Comparison of ENCODE assay signal across 8 cellular contexts in the genomic region with DNA sequence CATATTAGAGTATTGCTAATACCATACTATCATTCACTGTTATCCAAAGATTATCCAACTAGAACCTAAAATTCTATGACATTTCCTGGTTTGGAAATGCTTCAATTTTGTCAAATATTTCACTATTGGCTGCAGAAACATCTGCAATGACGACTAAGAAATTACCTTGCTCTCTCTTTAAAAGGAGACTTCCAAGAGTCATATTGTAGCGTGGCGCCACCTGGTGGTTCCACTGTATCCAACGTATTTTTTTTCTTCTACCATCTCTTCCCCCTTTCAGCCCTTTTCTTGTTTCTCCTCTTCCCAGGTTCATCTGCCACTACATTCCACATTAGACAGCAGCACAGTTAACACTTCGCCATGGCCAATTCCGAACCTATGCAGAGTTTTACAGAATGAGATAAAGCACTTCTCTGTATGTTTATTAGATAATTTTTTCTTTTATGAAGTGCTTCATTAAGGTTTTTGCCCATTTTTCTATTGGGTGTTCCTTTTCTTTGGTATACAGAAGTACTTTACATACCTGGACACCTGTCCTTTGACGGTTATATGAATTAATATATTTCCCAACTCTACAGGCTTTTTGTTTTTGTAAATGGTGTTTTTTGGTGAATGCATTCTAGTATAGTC.
DNase-seq lines count a peak whose midpoint lies in the region; ATAC-seq lines count a peak whose summit lies in the region.

No MANE protein-coding gene starts in this region.

- ATAC-seq in HG03025 (IDR thresholded peaks at IDR 0.05; ENCODE audit: low FRiP score, unreplicated experiment), result peak; percentile 36

- DNase-seq in activated gamma-delta T cell treated with Interleukin-2 at 50 U/mL for 16 hours (peak; percentile 83), activated gamma-delta T cell (lab: John Stamatoyannopoulos, UW) (no peak), NCI-H2196 treated with DMSO at 0.1 percent for 48 hours (lab: John Stamatoyannopoulos, UW; ENCODE audit: unreplicated experiment) (peak; percentile 53), caudate nucleus (lab: John Stamatoyannopoulos, UW) (peak in 51 of 61 donors; percentile 4 to 80 (median 45)), kidney glomerular epithelial cell (lab: John Stamatoyannopoulos, UW) (peak; percentile 66)
- DNase-seq in activated CD4-positive, CD25-positive, alpha-beta regulatory T cell (lab: John Stamatoyannopoulos, UW), result peak; percentile 63 to 79 (median 66)
- DNase-seq in stimulated activated CD4-positive, alpha-beta T cell treated with anti-CD3 and anti-CD28 coated beads, Interleukin-2, amount 100 ng/mL, for 48 hours, result peak; percentile 84 to 85

- H3K27ac ChIP-seq in caudate nucleus (ENCODE audit: low read depth, low read length), result no peak overlapping the region
